ENCODE assay signal across 21 cellular contexts in the genomic region with DNA sequence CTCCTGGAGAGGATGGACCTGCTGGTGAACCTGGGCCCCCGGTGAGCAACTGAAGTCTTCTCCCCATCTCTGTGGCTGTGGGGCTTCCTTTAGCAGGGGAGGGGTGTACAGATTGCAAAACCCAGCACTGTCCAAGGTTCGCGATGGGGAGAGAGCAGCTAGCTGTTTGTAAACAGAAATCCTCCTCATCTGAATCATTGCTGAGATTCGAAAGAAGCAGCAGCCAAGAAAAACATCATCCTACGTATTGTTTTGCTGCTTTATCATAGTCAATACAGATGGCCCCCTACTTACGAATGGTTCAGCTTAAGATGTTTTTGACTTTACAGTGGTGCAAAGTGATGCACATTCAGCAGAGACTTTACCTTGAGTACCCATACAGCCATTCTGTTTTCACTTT.
"Had no signal": no experiment of that assay in that cellular context is flagged by ENCODE, and none has a peak within 500 bp of the region (broad histone marks: within the 10 kb centered on the region; RNA-seq: fewer than 3 reads in every experiment).

No MANE protein-coding gene starts in this region.

- ATAC-seq: activated CD8-positive, alpha-beta T cell treated with anti-CD3 and anti-CD28 coated beads, Interleukin-2, amount 10 ng/mL, durations not matched to agents 7 days and 5 days; left ventricle myocardium superior; natural killer cell treated with Interleukin-12 subunit alpha and Interleukin-12 subunit beta and Interleukin-15 and Interleukin-18, amount 100 ng/mL, for 72 hours; right cardiac atrium; stimulated activated naive CD8-positive, alpha-beta T cell treated with anti-CD3 and anti-CD28 coated beads, Interleukin-15, Interleukin-2, amounts not matched to agents 100 U/mL and 50 U/mL, for 24 hours had no signal

- H3K27me3 Mint-ChIP-seq: activated B cell treated with CpG ODN at 0.5 μM for 24 hours; central memory CD8-positive, alpha-beta T cell had no signal

- H3K4me3 ChIP-seq: SJSA1, transverse colon had no signal

- H3K27ac Mint-ChIP-seq: activated B cell treated with CpG ODN at 0.5 μM for 24 hours; activated CD4-positive, alpha-beta T cell treated with anti-CD3 and anti-CD28 coated beads, Interleukin-2, amount 10 ng/mL, durations not matched to agents 24 days and 14 days; activated CD8-positive, alpha-beta T cell treated with anti-CD3 and anti-CD28 coated beads, Interleukin-2, amount 10 ng/mL, durations not matched to agents 7 days and 5 days; activated T-helper 2 cell treated with anti-CD3 and anti-CD28 coated beads, Interferon-gamma antibody, Interleukin-2, Interleukin-4, amounts not matched to agents 10 μg/mL and 5 μg/mL and 100 μg/mL, durations not matched to agents 14 hours and 24 hours and 36 hours; dendritic cell treated with granulocyte-macrophage colony-stimulating factor and Interleukin-4, amounts not matched to agents 40 ng/mL and 50 ng/mL, for 4 days; endodermal cell had no signal

- H3K4me3 Mint-ChIP-seq: activated B cell treated with CpG ODN at 0.5 μM for 24 hours; activated CD4-positive, alpha-beta T cell treated with anti-CD3 and anti-CD28 coated beads, Interleukin-2, amount 10 ng/mL, durations not matched to agents 24 days and 14 days; activated CD8-positive, alpha-beta T cell treated with anti-CD3 and anti-CD28 coated beads, Interleukin-2, amount 10 ng/mL, durations not matched to agents 7 days and 5 days; central memory CD8-positive, alpha-beta T cell; dendritic cell treated with granulocyte-macrophage colony-stimulating factor and Interleukin-4, amounts not matched to agents 40 ng/mL and 50 ng/mL, for 4 days; endodermal cell; natural killer cell treated with Interleukin-12 subunit alpha and Interleukin-12 subunit beta and Interleukin-15 and Interleukin-18, amount 100 ng/mL, for 72 hours had no signal

- DNase-seq: activated B cell treated with CpG ODN at 0.5 μM for 24 hours; activated CD4-positive, alpha-beta T cell treated with anti-CD3 and anti-CD28 coated beads, Interleukin-2, amount 10 ng/mL, durations not matched to agents 24 days and 14 days; activated CD8-positive, alpha-beta T cell treated with anti-CD3 and anti-CD28 coated beads, Interleukin-2, amount 10 ng/mL, durations not matched to agents 7 days and 5 days; activated naive CD4-positive, alpha-beta T cell treated with anti-CD3 and anti-CD28 coated beads, Interleukin-2, amount 50 U/mL, for 16 hours; activated T-cell treated with anti-CD3 and anti-CD28 coated beads for 4 hours; endodermal cell; erythroblast; foreskin fibroblast; kidney glomerular epithelial cell; left ventricle myocardium superior; mesendoderm; nucleus accumbens; stimulated activated naive CD8-positive, alpha-beta T cell treated with anti-CD3 and anti-CD28 coated beads, Interleukin-15, Interleukin-2, amounts not matched to agents 100 U/mL and 50 U/mL, for 24 hours; SW 1271; transverse colon had no signal

- H3K4me1 Mint-ChIP-seq: activated B cell treated with CpG ODN at 0.5 μM for 24 hours had no signal

- H3K9me3 Mint-ChIP-seq: activated B cell treated with CpG ODN at 0.5 μM for 24 hours; activated CD4-positive, alpha-beta T cell treated with anti-CD3 and anti-CD28 coated beads, Interleukin-2, amount 10 ng/mL, durations not matched to agents 24 days and 14 days; activated T-helper 2 cell treated with anti-CD3 and anti-CD28 coated beads, Interferon-gamma antibody, Interleukin-2, Interleukin-4, amounts not matched to agents 10 μg/mL and 5 μg/mL and 100 μg/mL, durations not matched to agents 14 hours and 24 hours and 36 hours; central memory CD8-positive, alpha-beta T cell; dendritic cell treated with granulocyte-macrophage colony-stimulating factor and Interleukin-4, amounts not matched to agents 40 ng/mL and 50 ng/mL, for 4 days; endodermal cell; natural killer cell treated with Interleukin-12 subunit alpha and Interleukin-12 subunit beta and Interleukin-15 and Interleukin-18, amount 100 ng/mL, for 72 hours had no signal

- H3K36me3 Mint-ChIP-seq: natural killer cell treated with Interleukin-12 subunit alpha and Interleukin-12 subunit beta and Interleukin-15 and Interleukin-18, amount 100 ng/mL, for 72 hours had no signal

- H3K27ac ChIP-seq: SJSA1 had no signal

- H3K27me3 ChIP-seq: SJSA1, transverse colon had no signal
